In genomic region chr9:104738452-104738851, GRCh38 we compare ENCODE assay signal across 2 cellular contexts.
TF ChIP-seq lines count a peak whose summit lies in the region.

No MANE protein-coding gene starts in this region.

TF ChIP-seq in GM23338, 12 proteins besides CTCF, POLR2A, EP300 and RAD21:
- TF ChIP-seq EZH2phosphoT487 (IDR thresholded peaks at IDR 0.05; ENCODE audit: unreplicated experiment): no peak

TF ChIP-seq in endothelial cell of umbilical vein, 7 proteins besides CTCF, POLR2A, EP300 and RAD21:
- no peak for TF ChIP-seq POLR2AphosphoS5 (IDR thresholded peaks at IDR 0.05; ENCODE audit: insufficient read depth, low read depth, low read length)
- no peak for TF ChIP-seq EZH2 (IDR thresholded peaks at IDR 0.05; ENCODE audit: borderline replicate concordance, low read depth, low read length, severe bottlenecking)
- no peak for TF ChIP-seq GATA2 (IDR thresholded peaks at IDR 0.05; ENCODE audit: insufficient read depth, insufficient read length, low read depth, low read length)
- no peak for TF ChIP-seq MYC (IDR thresholded peaks at IDR 0.05; ENCODE audit: low read depth, low read length)
- TF ChIP-seq JUN (IDR thresholded peaks at IDR 0.05; ENCODE audit: borderline replicate concordance, insufficient read depth, insufficient read length, low read depth): no peak
- TF ChIP-seq FOS (IDR thresholded peaks at IDR 0.05; ENCODE audit: borderline replicate concordance, insufficient read depth, low read length): no peak
- TF ChIP-seq MAX (IDR thresholded peaks at IDR 0.05; ENCODE audit: insufficient read depth, insufficient read length): no peak
